In the genomic region with DNA sequence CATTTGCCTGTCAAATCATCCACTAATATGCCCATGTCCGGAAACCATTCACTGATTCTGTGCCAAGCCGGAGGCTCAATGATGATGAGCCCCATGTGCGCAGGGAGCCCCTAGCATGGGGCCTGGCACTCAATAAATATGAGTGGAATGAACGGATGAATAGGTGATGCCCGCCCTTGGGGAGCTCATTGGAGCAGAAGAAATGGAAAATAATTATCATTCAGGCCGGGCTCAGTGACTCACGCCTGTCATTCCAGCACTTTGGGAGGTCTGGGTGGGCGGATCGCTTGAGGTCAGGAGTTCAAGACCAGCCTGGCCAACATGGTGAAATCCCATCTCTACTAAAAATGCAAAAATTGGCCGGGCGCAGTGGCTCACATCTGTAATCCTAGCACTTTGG, we compare ENCODE assay signal across 1 cellular context.
TF ChIP-seq lines count a peak whose summit lies in the region.

No MANE protein-coding gene starts in this region.

TF ChIP-seq in IMR-90, 13 proteins besides CTCF, POLR2A, EP300 and RAD21:
- no peak for TF ChIP-seq CEBPB (IDR thresholded peaks at IDR 0.05; ENCODE audit: low read depth, low read length)
- no peak for TF ChIP-seq SMC3 (IDR thresholded peaks at IDR 0.05; ENCODE audit: low read depth, low read length)
- no peak for TF ChIP-seq RFX5 (IDR thresholded peaks at IDR 0.05; ENCODE audit: low read depth, low read length)
- no peak for TF ChIP-seq CHD1 (IDR thresholded peaks at IDR 0.05; ENCODE audit: low read depth, low read length)
- TF ChIP-seq MAFK (IDR thresholded peaks at IDR 0.05; ENCODE audit: low read depth, low read length): no peak
- no peak for TF ChIP-seq BHLHE40 (IDR thresholded peaks at IDR 0.05; ENCODE audit: low read depth, low read length)
- no peak for TF ChIP-seq RCOR1 (IDR thresholded peaks at IDR 0.05; ENCODE audit: insufficient replicate concordance, low read length)
